8 cellular contexts compared by ENCODE assay signal in genomic region chr4:8176547-8177399, GRCh38. TPM values are rescaled to one million over a fixed set of nuclear protein-coding genes. Genes with fewer than 3 reads are reported as not detected.
DNase-seq lines count a peak whose midpoint lies in the region; ATAC-seq, FAIRE-seq and TF ChIP-seq lines count a peak whose summit lies in the region.

No MANE protein-coding gene starts in this region.

- no peak overlapping the region for H3K9ac ChIP-seq in liver (ENCODE audit: low read depth in 1 of 2, low read length in 2 of 2)

- peaks cover 0 to 3% (median 1%) of the 10 kb centered on the region in 4 donors for H3K4me1 ChIP-seq in liver (ENCODE audit: control insufficient read depth in 4 of 4, insufficient read depth in 4 of 4, low read length in 3 of 4)

- peak; percentile 84 for TF ChIP-seq CTCF in liver (IDR thresholded peaks at IDR 0.05; ENCODE audit: low read depth, low read length, missing input control)

- DNase-seq in SIG-M5 treated with dmso at 0.1 percent for 504 hours (lab: John Stamatoyannopoulos, UW; ENCODE audit: unreplicated experiment) (peak; percentile 53), SIG-M5 (lab: John Stamatoyannopoulos, UW) (no peak), HuH-7 (ENCODE audit: low spot score) (peak; percentile 84), SK-N-DZ (ENCODE audit: low spot score) (peak; percentile 57), urothelium cell line (ENCODE audit: low spot score) (peak; percentile 63)
- DNase-seq in central memory CD8-positive, alpha-beta T cell (ENCODE audit: low spot score in 2 of 2): no peak

- peaks cover 13% of the 10 kb centered on the region for H3K4me1 Mint-ChIP-seq in central memory CD8-positive, alpha-beta T cell

- H3K27ac Mint-ChIP-seq in central memory CD8-positive, alpha-beta T cell (ENCODE audit: low read depth): no peak overlapping the region

- H3K27ac ChIP-seq in liver (ENCODE audit: low read depth in 1 of 2, low read length in 2 of 2): no peak overlapping the region

- H3K36me3 ChIP-seq in liver (ENCODE audit: control insufficient read depth in 4 of 4, insufficient read depth in 3 of 4, low read depth in 1 of 4, low read length in 3 of 4): no peaks in the 10 kb centered on the region

- H3K9me3 ChIP-seq in liver (ENCODE audit: control insufficient read depth in 4 of 4, low read length in 3 of 4): no peaks in the 10 kb centered on the region

- no peaks in the 10 kb centered on the region for H3K36me3 Mint-ChIP-seq in central memory CD8-positive, alpha-beta T cell (ENCODE audit: insufficient read depth)

- peaks cover 11% of the 10 kb centered on the region for H3K27me3 Mint-ChIP-seq in central memory CD8-positive, alpha-beta T cell

- H3K4me3 ChIP-seq in liver (ENCODE audit: low read depth in 1 of 3, low read length in 3 of 3): no peak overlapping the region

- H3K9me3 Mint-ChIP-seq in central memory CD8-positive, alpha-beta T cell: no peaks in the 10 kb centered on the region

- FAIRE-seq in urothelium cell line (lab: Jason Lieb, UNC): no peak

- H3K4me3 Mint-ChIP-seq in central memory CD8-positive, alpha-beta T cell: no peak overlapping the region

- peak; percentile 54 for ATAC-seq in GM21528 (IDR thresholded peaks at IDR 0.05; ENCODE audit: low FRiP score, unreplicated experiment)
- ATAC-seq in central memory CD8-positive, alpha-beta T cell (replicated peaks; ENCODE audit: extremely low read depth, poor library complexity, severe bottlenecking): peak; percentile 81

- H3K27me3 ChIP-seq in liver (ENCODE audit: control insufficient read depth in 4 of 4, insufficient read depth in 4 of 4, low read length in 3 of 4): no peaks in the 10 kb centered on the region

- 32% methylated on average over 17 of the region's 17 CpGs for WGBS in liver

- peak; percentile 90 to 97 for TF ChIP-seq RAD21 in liver (IDR thresholded peaks at IDR 0.05)

TF ChIP-seq in liver, 16 proteins besides CTCF, POLR2A, EP300 and RAD21:
- TF ChIP-seq, protein P1, sequence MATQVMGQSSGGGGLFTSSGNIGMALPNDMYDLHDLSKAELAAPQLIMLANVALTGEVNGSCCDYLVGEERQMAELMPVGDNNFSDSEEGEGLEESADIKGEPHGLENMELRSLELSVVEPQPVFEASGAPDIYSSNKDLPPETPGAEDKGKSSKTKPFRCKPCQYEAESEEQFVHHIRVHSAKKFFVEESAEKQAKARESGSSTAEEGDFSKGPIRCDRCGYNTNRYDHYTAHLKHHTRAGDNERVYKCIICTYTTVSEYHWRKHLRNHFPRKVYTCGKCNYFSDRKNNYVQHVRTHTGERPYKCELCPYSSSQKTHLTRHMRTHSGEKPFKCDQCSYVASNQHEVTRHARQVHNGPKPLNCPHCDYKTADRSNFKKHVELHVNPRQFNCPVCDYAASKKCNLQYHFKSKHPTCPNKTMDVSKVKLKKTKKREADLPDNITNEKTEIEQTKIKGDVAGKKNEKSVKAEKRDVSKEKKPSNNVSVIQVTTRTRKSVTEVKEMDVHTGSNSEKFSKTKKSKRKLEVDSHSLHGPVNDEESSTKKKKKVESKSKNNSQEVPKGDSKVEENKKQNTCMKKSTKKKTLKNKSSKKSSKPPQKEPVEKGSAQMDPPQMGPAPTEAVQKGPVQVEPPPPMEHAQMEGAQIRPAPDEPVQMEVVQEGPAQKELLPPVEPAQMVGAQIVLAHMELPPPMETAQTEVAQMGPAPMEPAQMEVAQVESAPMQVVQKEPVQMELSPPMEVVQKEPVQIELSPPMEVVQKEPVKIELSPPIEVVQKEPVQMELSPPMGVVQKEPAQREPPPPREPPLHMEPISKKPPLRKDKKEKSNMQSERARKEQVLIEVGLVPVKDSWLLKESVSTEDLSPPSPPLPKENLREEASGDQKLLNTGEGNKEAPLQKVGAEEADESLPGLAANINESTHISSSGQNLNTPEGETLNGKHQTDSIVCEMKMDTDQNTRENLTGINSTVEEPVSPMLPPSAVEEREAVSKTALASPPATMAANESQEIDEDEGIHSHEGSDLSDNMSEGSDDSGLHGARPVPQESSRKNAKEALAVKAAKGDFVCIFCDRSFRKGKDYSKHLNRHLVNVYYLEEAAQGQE (IDR thresholded peaks at IDR 0.05): no peak
- no peak for TF ChIP-seq FOXA2 (IDR thresholded peaks at IDR 0.05)
- no peak for TF ChIP-seq ZBTB33 (IDR thresholded peaks at IDR 0.05)
- no peak for TF ChIP-seq YY1 (IDR thresholded peaks at IDR 0.05)
- TF ChIP-seq TAF1 (conservative IDR thresholded peaks at IDR 0.05): no peak
- no peak for TF ChIP-seq HNF4G (IDR thresholded peaks at IDR 0.05)
- no peak for TF ChIP-seq JUND (IDR thresholded peaks at IDR 0.05)
- TF ChIP-seq SP1 (IDR thresholded peaks at IDR 0.05): no peak
- no peak for TF ChIP-seq NR2F2 (IDR thresholded peaks at IDR 0.05)
- TF ChIP-seq, protein P2, sequence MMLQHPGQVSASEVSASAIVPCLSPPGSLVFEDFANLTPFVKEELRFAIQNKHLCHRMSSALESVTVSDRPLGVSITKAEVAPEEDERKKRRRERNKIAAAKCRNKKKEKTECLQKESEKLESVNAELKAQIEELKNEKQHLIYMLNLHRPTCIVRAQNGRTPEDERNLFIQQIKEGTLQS (IDR thresholded peaks at IDR 0.05): no peak
- TF ChIP-seq MAX (IDR thresholded peaks at IDR 0.05): no peak
- TF ChIP-seq FOXA1 (IDR thresholded peaks at IDR 0.05): no peak
- TF ChIP-seq EGR1 (IDR thresholded peaks at IDR 0.05; ENCODE audit: low read depth in 2 of 2): no peak
- no peak for TF ChIP-seq GABPA (IDR thresholded peaks at IDR 0.05 in 1 of 2, conservative IDR thresholded peaks at IDR 0.05 in 1 of 2)
- TF ChIP-seq RXRA (IDR thresholded peaks at IDR 0.05): no peak
- TF ChIP-seq HNF4A (conservative IDR thresholded peaks at IDR 0.05): no peak

RNA-seq across cellular contexts. Expression of gene ABLIM2, which starts 18.2 kb away (rescaled TPM):
- 0.16 and 0.37 TPM in 2 replicates for polyA plus RNA-seq in SK-N-DZ (2014; cell fraction: cytosol; rRNA removed)
- 0.08 TPM in 1 of 2 replicates, not detected in the other for polyA plus RNA-seq in SK-N-DZ (2014; cell fraction: nucleus; rRNA removed)
- 1 to 10 TPM in 1 of 2 donors, under 1 TPM in 1; 0.75 to 2.5 TPM for total RNA-seq in liver
- polyA plus RNA-seq in liver: under 1 TPM; 0.92 to 0.93 TPM

RNA-seq across cellular contexts. Expression of gene SH3TC1, which starts 22.3 kb away (rescaled TPM):
- 0.26 and 1.7 TPM in 2 replicates for polyA plus RNA-seq in SK-N-DZ (2014; cell fraction: cytosol; rRNA removed)
- 0.84 and 3.0 TPM in 2 replicates for polyA plus RNA-seq in SK-N-DZ (2014; cell fraction: nucleus; rRNA removed)
- 10 to 100 TPM; 28.8 to 34.6 TPM for total RNA-seq in liver
- 10 to 100 TPM in 1 of 2 donors, 1 to 10 TPM in 1; 6.5 to 22.8 TPM for polyA plus RNA-seq in liver

Comparison
In these comparisons a context has a peak if more than half of its experiments do, and no peak if none do; other contexts are left out.
1. DNase-seq: peak in SIG-M5 treated with dmso at 0.1 percent for 504 hours (single experiment), HuH-7 (single experiment), SK-N-DZ (single experiment) and urothelium cell line (single experiment); none in SIG-M5 (single experiment) and central memory CD8-positive, alpha-beta T cell (0 of 2).